Comparison of ENCODE assay signal across 2 cellular contexts in genomic region chr7:133053321-133053891, GRCh38.
TF ChIP-seq lines count a peak whose summit lies in the region.

No MANE protein-coding gene starts in this region.

TF ChIP-seq in HEK293, 187 proteins besides CTCF, POLR2A, EP300 and RAD21 (continued from another document):
- TF ChIP-seq, protein P1, sequence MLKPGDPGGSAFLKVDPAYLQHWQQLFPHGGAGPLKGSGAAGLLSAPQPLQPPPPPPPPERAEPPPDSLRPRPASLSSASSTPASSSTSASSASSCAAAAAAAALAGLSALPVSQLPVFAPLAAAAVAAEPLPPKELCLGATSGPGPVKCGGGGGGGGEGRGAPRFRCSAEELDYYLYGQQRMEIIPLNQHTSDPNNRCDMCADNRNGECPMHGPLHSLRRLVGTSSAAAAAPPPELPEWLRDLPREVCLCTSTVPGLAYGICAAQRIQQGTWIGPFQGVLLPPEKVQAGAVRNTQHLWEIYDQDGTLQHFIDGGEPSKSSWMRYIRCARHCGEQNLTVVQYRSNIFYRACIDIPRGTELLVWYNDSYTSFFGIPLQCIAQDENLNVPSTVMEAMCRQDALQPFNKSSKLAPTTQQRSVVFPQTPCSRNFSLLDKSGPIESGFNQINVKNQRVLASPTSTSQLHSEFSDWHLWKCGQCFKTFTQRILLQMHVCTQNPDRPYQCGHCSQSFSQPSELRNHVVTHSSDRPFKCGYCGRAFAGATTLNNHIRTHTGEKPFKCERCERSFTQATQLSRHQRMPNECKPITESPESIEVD (tag by site-specific recombination; IDR thresholded peaks at IDR 0.05), result peak; percentile 5
- TF ChIP-seq KLF10 (tag by site-specific recombination; IDR thresholded peaks at IDR 0.05) (0 out of 2 replicates have a peak, but pooled peaks have one; percentile 11), ZNF404 (tag by site-specific recombination; IDR thresholded peaks at IDR 0.05) (no peak), ZNF366 (tag by site-specific recombination; conservative IDR thresholded peaks at IDR 0.05) (peak; percentile 77)

TF ChIP-seq in GM23338, 12 proteins besides CTCF, POLR2A, EP300 and RAD21 (continued from another document):
- TF ChIP-seq, protein P2, sequence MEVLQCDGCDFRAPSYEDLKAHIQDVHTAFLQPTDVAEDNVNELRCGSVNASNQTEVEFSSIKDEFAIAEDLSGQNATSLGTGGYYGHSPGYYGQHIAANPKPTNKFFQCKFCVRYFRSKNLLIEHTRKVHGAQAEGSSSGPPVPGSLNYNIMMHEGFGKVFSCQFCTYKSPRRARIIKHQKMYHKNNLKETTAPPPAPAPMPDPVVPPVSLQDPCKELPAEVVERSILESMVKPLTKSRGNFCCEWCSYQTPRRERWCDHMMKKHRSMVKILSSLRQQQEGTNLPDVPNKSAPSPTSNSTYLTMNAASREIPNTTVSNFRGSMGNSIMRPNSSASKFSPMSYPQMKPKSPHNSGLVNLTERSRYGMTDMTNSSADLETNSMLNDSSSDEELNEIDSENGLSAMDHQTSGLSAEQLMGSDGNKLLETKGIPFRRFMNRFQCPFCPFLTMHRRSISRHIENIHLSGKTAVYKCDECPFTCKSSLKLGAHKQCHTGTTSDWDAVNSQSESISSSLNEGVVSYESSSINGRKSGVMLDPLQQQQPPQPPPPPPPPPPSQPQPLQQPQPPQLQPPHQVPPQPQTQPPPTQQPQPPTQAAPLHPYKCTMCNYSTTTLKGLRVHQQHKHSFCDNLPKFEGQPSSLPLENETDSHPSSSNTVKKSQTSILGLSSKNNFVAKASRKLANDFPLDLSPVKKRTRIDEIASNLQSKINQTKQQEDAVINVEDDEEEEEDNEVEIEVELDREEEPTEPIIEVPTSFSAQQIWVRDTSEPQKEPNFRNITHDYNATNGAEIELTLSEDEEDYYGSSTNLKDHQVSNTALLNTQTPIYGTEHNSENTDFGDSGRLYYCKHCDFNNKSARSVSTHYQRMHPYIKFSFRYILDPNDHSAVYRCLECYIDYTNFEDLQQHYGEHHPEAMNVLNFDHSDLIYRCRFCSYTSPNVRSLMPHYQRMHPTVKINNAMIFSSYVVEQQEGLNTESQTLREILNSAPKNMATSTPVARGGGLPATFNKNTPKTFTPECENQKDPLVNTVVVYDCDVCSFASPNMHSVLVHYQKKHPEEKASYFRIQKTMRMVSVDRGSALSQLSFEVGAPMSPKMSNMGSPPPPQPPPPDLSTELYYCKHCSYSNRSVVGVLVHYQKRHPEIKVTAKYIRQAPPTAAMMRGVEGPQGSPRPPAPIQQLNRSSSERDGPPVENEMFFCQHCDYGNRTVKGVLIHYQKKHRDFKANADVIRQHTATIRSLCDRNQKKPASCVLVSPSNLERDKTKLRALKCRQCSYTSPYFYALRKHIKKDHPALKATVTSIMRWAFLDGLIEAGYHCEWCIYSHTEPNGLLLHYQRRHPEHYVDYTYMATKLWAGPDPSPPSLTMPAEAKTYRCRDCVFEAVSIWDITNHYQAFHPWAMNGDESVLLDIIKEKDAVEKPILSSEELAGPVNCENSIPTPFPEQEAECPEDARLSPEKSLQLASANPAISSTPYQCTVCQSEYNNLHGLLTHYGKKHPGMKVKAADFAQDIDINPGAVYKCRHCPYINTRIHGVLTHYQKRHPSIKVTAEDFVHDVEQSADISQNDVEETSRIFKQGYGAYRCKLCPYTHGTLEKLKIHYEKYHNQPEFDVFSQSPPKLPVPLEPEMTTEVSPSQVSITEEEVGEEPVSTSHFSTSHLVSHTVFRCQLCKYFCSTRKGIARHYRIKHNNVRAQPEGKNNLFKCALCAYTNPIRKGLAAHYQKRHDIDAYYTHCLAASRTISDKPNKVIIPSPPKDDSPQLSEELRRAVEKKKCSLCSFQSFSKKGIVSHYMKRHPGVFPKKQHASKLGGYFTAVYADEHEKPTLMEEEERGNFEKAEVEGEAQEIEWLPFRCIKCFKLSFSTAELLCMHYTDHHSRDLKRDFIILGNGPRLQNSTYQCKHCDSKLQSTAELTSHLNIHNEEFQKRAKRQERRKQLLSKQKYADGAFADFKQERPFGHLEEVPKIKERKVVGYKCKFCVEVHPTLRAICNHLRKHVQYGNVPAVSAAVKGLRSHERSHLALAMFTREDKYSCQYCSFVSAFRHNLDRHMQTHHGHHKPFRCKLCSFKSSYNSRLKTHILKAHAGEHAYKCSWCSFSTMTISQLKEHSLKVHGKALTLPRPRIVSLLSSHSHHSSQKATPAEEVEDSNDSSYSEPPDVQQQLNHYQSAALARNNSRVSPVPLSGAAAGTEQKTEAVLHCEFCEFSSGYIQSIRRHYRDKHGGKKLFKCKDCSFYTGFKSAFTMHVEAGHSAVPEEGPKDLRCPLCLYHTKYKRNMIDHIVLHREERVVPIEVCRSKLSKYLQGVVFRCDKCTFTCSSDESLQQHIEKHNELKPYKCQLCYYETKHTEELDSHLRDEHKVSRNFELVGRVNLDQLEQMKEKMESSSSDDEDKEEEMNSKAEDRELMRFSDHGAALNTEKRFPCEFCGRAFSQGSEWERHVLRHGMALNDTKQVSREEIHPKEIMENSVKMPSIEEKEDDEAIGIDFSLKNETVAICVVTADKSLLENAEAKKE (CRISPR knock-in tag; IDR thresholded peaks at IDR 0.05), result no peak
- TF ChIP-seq NANOG (IDR thresholded peaks at IDR 0.05; ENCODE audit: borderline replicate concordance) (no peak), STAT1 (IDR thresholded peaks at IDR 0.05; ENCODE audit: unreplicated experiment) (no peak), JUNB (IDR thresholded peaks at IDR 0.05; ENCODE audit: unreplicated experiment) (no peak)
